ENCODE assay signal across 21 cellular contexts in genomic region chr22:38423512-38424503, GRCh38. TPM values are rescaled to one million over a fixed set of nuclear protein-coding genes. Genes with fewer than 3 reads are reported as not detected.
DNase-seq lines count a peak whose midpoint lies in the region; ATAC-seq, FAIRE-seq and TF ChIP-seq lines count a peak whose summit lies in the region.
"Had no signal": no experiment of that assay in that cellular context is flagged by ENCODE, and none has a peak within 500 bp of the region (broad histone marks: within the 10 kb centered on the region; RNA-seq: fewer than 3 reads in every experiment).

No MANE protein-coding gene starts in this region.

- BruUV-seq in MCF 10A (replicated peaks; lab: Mats Ljungman, UMichigan), result no TSS peak
- no TSS peak for BruUV-seq in mammary epithelial cell (replicated peaks; lab: Mats Ljungman, UMichigan)

- H3K27me3 ChIP-seq in mammary epithelial cell (ENCODE audit: insufficient read depth, low read length), result no peaks in the 10 kb centered on the region
- H3K27me3 ChIP-seq in small intestine (ENCODE audit: control insufficient read depth in 2 of 2, insufficient read depth in 2 of 2, low read length in 2 of 2), result no peaks in the 10 kb centered on the region
- H3K27me3 ChIP-seq in CD8-positive, alpha-beta memory T cell (ENCODE audit: insufficient read depth, low read length, poor library complexity, severe bottlenecking), result no peaks in the 10 kb centered on the region
- H3K27me3 ChIP-seq: uterus had no signal

- no peaks in the 10 kb centered on the region for H3K36me3 ChIP-seq in mammary epithelial cell (ENCODE audit: insufficient read depth, low read length)
- H3K36me3 ChIP-seq in small intestine (ENCODE audit: control insufficient read depth in 2 of 2, insufficient read depth in 2 of 2, low read length in 2 of 2), result no peaks in the 10 kb centered on the region
- H3K36me3 ChIP-seq in CD8-positive, alpha-beta memory T cell (ENCODE audit: insufficient read depth, low read length), result no peaks in the 10 kb centered on the region
- H3K36me3 ChIP-seq: prostate gland, SJCRH30, uterus had no signal

- no peak for FAIRE-seq in small intestine (lab: Jason Lieb, UNC)

- intact Hi-C loops in MCF 10A (cut with micrococcal nuclease) (no loop called here), mammary epithelial cell (cut with micrococcal nuclease) (no loop called here)

- H3K27ac Mint-ChIP-seq in MCF 10A (ENCODE audit: low read depth, unreplicated experiment), result no peak overlapping the region
- no peak overlapping the region for H3K27ac Mint-ChIP-seq in CD8-positive, alpha-beta memory T cell
- H3K27ac Mint-ChIP-seq: activated naive CD8-positive, alpha-beta T cell; activated T-cell treated with anti-CD3 and anti-CD28 coated beads, Interleukin-2, amount 50 U/mL, for 24 hours; natural killer cell; stimulated activated naive CD8-positive, alpha-beta T cell treated with anti-CD3 and anti-CD28 coated beads, Interleukin-15, amount 100 ng/mL, for 72 hours had no signal

- H3K4me1 ChIP-seq in mammary epithelial cell (ENCODE audit: insufficient read depth, low read length), result no peaks in the 10 kb centered on the region
- peaks cover 0 to 5% of the 10 kb centered on the region in 2 donors for H3K4me1 ChIP-seq in small intestine (ENCODE audit: control insufficient read depth in 2 of 2, insufficient read depth in 1 of 2, low read depth in 1 of 2, low read length in 1 of 2)
- no peaks in the 10 kb centered on the region for H3K4me1 ChIP-seq in CD8-positive, alpha-beta memory T cell (ENCODE audit: insufficient read depth, low read length)
- H3K4me1 ChIP-seq: prostate gland, uterus had no signal

- in situ Hi-C loops in mammary epithelial cell (cut with MboI; ENCODE audit: low sequenced_read_pairs in 2 of 2), result no loop called here

- CTCF ChIA-PET in MCF 10A (lab: Yijun Ruan, JAX) (interaction anchor here (1.4 kb wide), 1 partner anchor 10 kb away, joined by 7 read pairs; no protein-coding TSS in a partner anchor), mammary epithelial cell (lab: Charles Lee; ENCODE audit: low non-redundant PET) (no interaction called here)
- CTCF ChIA-PET in CD8-positive, alpha-beta memory T cell (lab: Charles Lee), result no interaction called here

- H3K4me1 Mint-ChIP-seq in MCF 10A (ENCODE audit: insufficient read depth, unreplicated experiment), result peaks cover 6% of the 10 kb centered on the region
- no peaks in the 10 kb centered on the region for H3K4me1 Mint-ChIP-seq in CD8-positive, alpha-beta memory T cell
- H3K4me1 Mint-ChIP-seq: natural killer cell; stimulated activated naive CD8-positive, alpha-beta T cell treated with anti-CD3 and anti-CD28 coated beads, Interleukin-15, amount 100 ng/mL, for 72 hours had no signal

- peaks cover 6% of the 10 kb centered on the region for H3K36me3 Mint-ChIP-seq in MCF 10A (ENCODE audit: insufficient read depth, unreplicated experiment)
- H3K36me3 Mint-ChIP-seq in CD8-positive, alpha-beta memory T cell, result no peaks in the 10 kb centered on the region
- H3K36me3 Mint-ChIP-seq: activated naive CD8-positive, alpha-beta T cell; natural killer cell had no signal

- POLR2A ChIA-PET in MCF 10A (lab: Yijun Ruan, JAX), result no interaction called here
- POLR2A ChIA-PET in CD8-positive, alpha-beta memory T cell (lab: Charles Lee), result no interaction called here

- H3K9me3 Mint-ChIP-seq in MCF 10A (ENCODE audit: unreplicated experiment), result no peaks in the 10 kb centered on the region
- no peaks in the 10 kb centered on the region for H3K9me3 Mint-ChIP-seq in CD8-positive, alpha-beta memory T cell
- H3K9me3 Mint-ChIP-seq: activated T-cell treated with anti-CD3 and anti-CD28 coated beads, Interleukin-2, amount 50 U/mL, for 24 hours; natural killer cell; stimulated activated naive CD8-positive, alpha-beta T cell treated with anti-CD3 and anti-CD28 coated beads, Interleukin-15, amount 100 ng/mL, for 72 hours had no signal

- no peak overlapping the region for H3K4me2 ChIP-seq in mammary epithelial cell (ENCODE audit: insufficient read depth, low read depth, low read length)

- WGBS in mammary epithelial cell (ENCODE audit: low coverage, missing lambda C conversion rate), result 89% methylated on average over 17 of the region's 18 CpGs
- WGBS in small intestine, 3 donors, result 48 to 67% (median 52%) methylated on average over 18 of the region's 18 CpGs

- no peaks in the 10 kb centered on the region for H4K20me1 ChIP-seq in mammary epithelial cell (ENCODE audit: insufficient read depth, low read length)

- peak; percentile 40 for DNase-seq in MCF 10A (ENCODE audit: unreplicated experiment)
- DNase-seq in mammary epithelial cell, result no peak
- DNase-seq in NOMO-1 treated with DMSO at 0.1 percent for 48 hours (lab: John Stamatoyannopoulos, UW; ENCODE audit: unreplicated experiment), result peak; percentile 71
- DNase-seq in epithelial cell of proximal tubule (ENCODE audit: low read depth), result peak; percentile 53
- peak; percentile 95 for DNase-seq in small intestine
- no peak for DNase-seq in RPMI8226
- DNase-seq in CD8-positive, alpha-beta memory T cell, result no peak
- DNase-seq: activated T-cell treated with anti-CD3 and anti-CD28 coated beads, Interleukin-2, amount 50 U/mL, for 24 hours; effector CD8-positive, alpha-beta T cell; GDM1; Karpas-422; natural killer cell; NCI-H187 treated with DMSO at 0.1 percent for 48 hours; SJCRH30; stimulated activated naive CD8-positive, alpha-beta T cell treated with anti-CD3 and anti-CD28 coated beads, Interleukin-15, amount 100 ng/mL, for 72 hours; uterus had no signal

- no peak overlapping the region for H3K4me3 Mint-ChIP-seq in MCF 10A (ENCODE audit: unreplicated experiment)
- no peak overlapping the region for H3K4me3 Mint-ChIP-seq in CD8-positive, alpha-beta memory T cell
- H3K4me3 Mint-ChIP-seq: activated naive CD8-positive, alpha-beta T cell; activated T-cell treated with anti-CD3 and anti-CD28 coated beads, Interleukin-2, amount 50 U/mL, for 24 hours; natural killer cell; stimulated activated naive CD8-positive, alpha-beta T cell treated with anti-CD3 and anti-CD28 coated beads, Interleukin-15, amount 100 ng/mL, for 72 hours had no signal

- H3K27me3 Mint-ChIP-seq in MCF 10A (ENCODE audit: insufficient read depth, unreplicated experiment), result no peaks in the 10 kb centered on the region
- H3K27me3 Mint-ChIP-seq in CD8-positive, alpha-beta memory T cell, result peaks cover 3% of the 10 kb centered on the region in 2 donors
- H3K27me3 Mint-ChIP-seq: activated naive CD8-positive, alpha-beta T cell; activated T-cell treated with anti-CD3 and anti-CD28 coated beads, Interleukin-2, amount 50 U/mL, for 24 hours; stimulated activated naive CD8-positive, alpha-beta T cell treated with anti-CD3 and anti-CD28 coated beads, Interleukin-15, amount 100 ng/mL, for 72 hours had no signal

- no peak for TF ChIP-seq CTCF in MCF 10A (IDR thresholded peaks at IDR 0.05; ENCODE audit: unreplicated experiment)
- no peak for TF ChIP-seq CTCF in mammary epithelial cell (conservative IDR thresholded peaks at IDR 0.05 in 1 of 2, IDR thresholded peaks at IDR 0.05 in 1 of 2; ENCODE audit: extremely low read depth in 1 of 2, insufficient read depth in 1 of 2, low read depth in 1 of 2, low read length in 2 of 2)
- no peak for TF ChIP-seq CTCF in epithelial cell of proximal tubule (conservative IDR thresholded peaks at IDR 0.05; ENCODE audit: low read depth, low read length)

- H2AFZ ChIP-seq in mammary epithelial cell (ENCODE audit: low read depth, low read length), result no peak overlapping the region

- H3K9me3 ChIP-seq in mammary epithelial cell (replicated peaks; ENCODE audit: insufficient read depth, low read length) (no peaks in the 10 kb centered on the region), small intestine (ENCODE audit: control insufficient read depth, low read depth) (no peaks in the 10 kb centered on the region)
- H3K9me3 ChIP-seq in CD8-positive, alpha-beta memory T cell (ENCODE audit: low read length), result no peaks in the 10 kb centered on the region
- H3K9me3 ChIP-seq: prostate gland, SJCRH30, uterus had no signal

- H3K27ac ChIP-seq in mammary epithelial cell (ENCODE audit: insufficient read depth, low read depth, low read length), result no peak overlapping the region
- H3K27ac ChIP-seq in small intestine (ENCODE audit: low read depth in 1 of 2, low read length in 1 of 2), result peak overlapping the region; percentile 83 to 93
- H3K27ac ChIP-seq in CD8-positive, alpha-beta memory T cell (ENCODE audit: low read depth, low read length), result no peak overlapping the region
- H3K27ac ChIP-seq: prostate gland, SJCRH30, uterus had no signal

- H3K79me2 ChIP-seq in mammary epithelial cell (ENCODE audit: insufficient read depth, low read length), result no peaks in the 10 kb centered on the region

- dilution Hi-C loops in mammary epithelial cell (cut with HindIII; ENCODE audit: low sequenced_read_pairs), result loop anchor here (10.0 kb wide), 1 partner anchor 261 kb away; the partner anchor contains the start of gene TOMM22

- ATAC-seq in GM21390 (IDR thresholded peaks at IDR 0.05; ENCODE audit: unreplicated experiment), result no peak
- ATAC-seq: natural killer cell; stimulated activated naive CD8-positive, alpha-beta T cell treated with anti-CD3 and anti-CD28 coated beads, Interleukin-15, amount 100 ng/mL, for 72 hours had no signal

- H3K4me3 ChIP-seq in mammary epithelial cell (replicated peaks in 1 of 3; ENCODE audit: insufficient read depth in 1 of 3, low read depth in 2 of 3, low read length in 3 of 3), result no peak overlapping the region
- H3K4me3 ChIP-seq in epithelial cell of proximal tubule (ENCODE audit: low read depth, low read length), result no peak overlapping the region
- no peak overlapping the region for H3K4me3 ChIP-seq in small intestine (ENCODE audit: low read depth in 1 of 2, low read length in 2 of 2)
- H3K4me3 ChIP-seq in CD8-positive, alpha-beta memory T cell (ENCODE audit: low read length), result no peak overlapping the region
- H3K4me3 ChIP-seq: prostate gland, SJCRH30, uterus had no signal

- H3K9ac ChIP-seq in mammary epithelial cell (ENCODE audit: insufficient read depth, low read length), result no peak overlapping the region

RNA-seq across cellular contexts. Expression of gene KCNJ4, which starts 31.2 kb away (rescaled TPM):
- total RNA-seq in MCF 10A (2022), result not detected in 2 replicates
- not detected for total RNA-seq in mammary epithelial cell
- polyA plus RNA-seq in mammary epithelial cell, result 0.03 TPM
- polyA minus RNA-seq in mammary epithelial cell, result not detected
- 0.07 TPM in 1 of 2 replicates, not detected in the other for total RNA-seq in epithelial cell of proximal tubule
- under 1 TPM in 1 of 3 donors, not detected in 2; 0.06 TPM for polyA plus RNA-seq in small intestine
- not detected for total RNA-seq in CD8-positive, alpha-beta memory T cell
- not detected for polyA plus RNA-seq in CD8-positive, alpha-beta memory T cell
- total RNA-seq: lung microvascular endothelial cell, natural killer cell had no signal
- polyA plus RNA-seq: AG04450 had no signal

RNA-seq across cellular contexts. Expression of gene KDELR3, which starts 44.1 kb away (rescaled TPM):
- 6.4 and 11.5 TPM in 2 replicates for total RNA-seq in MCF 10A (2022)
- total RNA-seq in mammary epithelial cell, result 10 to 100 TPM; 12.3 to 18.4 TPM
- polyA plus RNA-seq in mammary epithelial cell, result 17.8 TPM
- polyA minus RNA-seq in mammary epithelial cell, result 5.2 TPM
- 23.4 and 27.1 TPM in 2 replicates for total RNA-seq in epithelial cell of proximal tubule
- 10 to 100 TPM in 1 of 3 donors, 1 to 10 TPM in 2; 6.5 to 12.3 (median 9.2) TPM for polyA plus RNA-seq in small intestine
- under 1 TPM; 0.13 to 0.33 TPM for total RNA-seq in CD8-positive, alpha-beta memory T cell
- 0.45 TPM for polyA plus RNA-seq in CD8-positive, alpha-beta memory T cell

Comparison
In these comparisons a context has a peak if more than half of its experiments do, and no peak if none do; other contexts are left out.
1. DNase-seq: peak in MCF 10A (single experiment), NOMO-1 treated with DMSO at 0.1 percent for 48 hours (single experiment), epithelial cell of proximal tubule (single experiment) and small intestine (single experiment); none in mammary epithelial cell (single experiment), RPMI8226 (single experiment) and CD8-positive, alpha-beta memory T cell (0 of 5).
2. H3K27ac ChIP-seq: peak in small intestine (2 of 2); none in mammary epithelial cell (single experiment) and CD8-positive, alpha-beta memory T cell (single experiment).